ENCODE assay signal across 1 cellular context in the genomic region with DNA sequence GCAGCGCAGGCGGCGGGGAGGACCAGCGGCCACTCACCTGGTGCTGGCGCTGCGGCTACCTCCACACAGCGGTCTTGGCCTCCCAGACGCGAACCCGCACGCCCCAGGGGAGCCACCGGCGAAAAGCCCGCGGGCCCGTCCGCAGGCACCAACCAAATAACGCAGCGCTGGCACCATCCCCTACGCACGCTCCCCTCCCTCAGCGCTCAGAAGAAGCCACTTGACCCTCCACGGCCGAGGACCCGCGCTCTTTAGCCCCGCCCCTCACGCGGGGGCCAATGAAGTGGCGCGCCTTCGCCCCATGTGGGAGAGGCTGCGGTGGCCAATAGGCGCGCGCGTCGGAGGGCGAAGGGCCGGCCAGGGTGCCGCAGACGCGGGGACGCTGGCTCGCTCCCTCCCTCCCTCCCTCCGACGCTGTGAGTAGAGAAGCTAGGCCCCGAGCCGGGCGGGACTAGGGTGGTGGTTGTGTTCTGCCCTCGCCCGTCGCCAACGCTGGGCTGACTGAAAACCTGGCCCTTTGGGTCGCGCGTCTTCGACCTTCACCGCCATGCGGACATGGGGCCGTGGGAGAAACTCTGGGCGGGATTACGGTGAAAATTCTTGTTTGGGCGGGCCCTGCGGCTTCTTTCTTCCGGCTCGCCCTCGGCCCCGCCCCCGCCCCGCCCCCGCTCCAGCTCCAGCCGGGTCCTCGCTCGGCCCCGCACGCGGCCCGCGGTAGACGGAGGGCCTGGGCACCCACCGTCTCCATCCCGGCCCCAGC.
A peak's percentile ranks its signal among the peaks of the same experiment; 100 is the strongest.
TF ChIP-seq lines count a peak whose summit lies in the region.

A gene with protein sequence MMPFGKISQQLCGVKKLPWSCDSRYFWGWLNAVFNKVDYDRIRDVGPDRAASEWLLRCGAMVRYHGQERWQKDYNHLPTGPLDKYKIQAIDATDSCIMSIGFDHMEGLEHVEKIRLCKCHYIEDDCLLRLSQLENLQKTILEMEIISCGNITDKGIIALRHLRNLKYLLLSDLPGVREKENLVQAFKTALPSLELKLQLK (plus strand): TSS at position 351 of the 760 bp plus-strand sequence. CDS start 9,164 bp downstream, outside the sequence.
A gene (minus strand): TSS at position 256 of the 760 bp plus-strand sequence. CDS start 79 bp downstream, at position 177.

TF ChIP-seq in HEK293, 187 proteins besides CTCF, POLR2A, EP300 and RAD21 (continued from another document and continues in another):
- TF ChIP-seq KLF8 (tag by site-specific recombination; IDR thresholded peaks at IDR 0.05) (peak; percentile 94), ZNF350 (tag by site-specific recombination; IDR thresholded peaks at IDR 0.05) (no peak), ZNF211 (tag by site-specific recombination; IDR thresholded peaks at IDR 0.05; ENCODE audit: low read depth) (no peak), ZNF529 (tag by site-specific recombination; IDR thresholded peaks at IDR 0.05; ENCODE audit: insufficient replicate concordance) (no peak), BCL11A (tag by site-specific recombination; IDR thresholded peaks at IDR 0.05; ENCODE audit: low read depth) (peak; percentile 58; the same call in 1 of the 2 replicates), ZNF366 (tag by site-specific recombination; conservative IDR thresholded peaks at IDR 0.05) (peak; percentile 83), ZNF248 (tag by site-specific recombination; IDR thresholded peaks at IDR 0.05) (no peak), ZNF501 (tag by site-specific recombination; IDR thresholded peaks at IDR 0.05) (peak; percentile 93), ZNF138 (tag by site-specific recombination; IDR thresholded peaks at IDR 0.05; ENCODE audit: borderline replicate concordance) (no peak), ZNF660 (tag by site-specific recombination; IDR thresholded peaks at IDR 0.05) (no peak), ZNF596 (tag by site-specific recombination; IDR thresholded peaks at IDR 0.05) (no peak), ZNF311 (tag by site-specific recombination; IDR thresholded peaks at IDR 0.05; ENCODE audit: borderline replicate concordance) (no peak), ZNF768 (tag by site-specific recombination; IDR thresholded peaks at IDR 0.05) (no peak), ZNF843 (tag by site-specific recombination; IDR thresholded peaks at IDR 0.05) (no peak), ZNF473 (tag by site-specific recombination; IDR thresholded peaks at IDR 0.05) (no peak), ZNF560 (tag by site-specific recombination; IDR thresholded peaks at IDR 0.05; ENCODE audit: borderline replicate concordance) (no peak), ZNF747 (tag by site-specific recombination; IDR thresholded peaks at IDR 0.05) (no peak), ZNF433 (tag by site-specific recombination; IDR thresholded peaks at IDR 0.05; ENCODE audit: low read depth) (no peak), ZNF341 (tag by site-specific recombination; IDR thresholded peaks at IDR 0.05; ENCODE audit: low read depth) (no peak; the same call in 1 of the 2 replicates), ZNF2 (tag by site-specific recombination; IDR thresholded peaks at IDR 0.05) (no peak; the same call in none of the 2 replicates), PRDM1 (tag by site-specific recombination; IDR thresholded peaks at IDR 0.05) (no peak), ZNF423 (tag by site-specific recombination; IDR thresholded peaks at IDR 0.05) (no peak), ZNF239 (tag by site-specific recombination; IDR thresholded peaks at IDR 0.05) (no peak), ZNF202 (tag by site-specific recombination; IDR thresholded peaks at IDR 0.05; ENCODE audit: borderline replicate concordance) (no peak), ZNF571 (tag by site-specific recombination; IDR thresholded peaks at IDR 0.05) (no peak), ZNF394 (tag by site-specific recombination; IDR thresholded peaks at IDR 0.05; ENCODE audit: borderline replicate concordance) (peak; percentile 48; the same call in 1 of the 2 replicates), ZNF19 (tag by site-specific recombination; IDR thresholded peaks at IDR 0.05; ENCODE audit: low read depth) (no peak), ZNF654 (tag by site-specific recombination; IDR thresholded peaks at IDR 0.05; ENCODE audit: low read depth) (no peak), KLF10 (tag by site-specific recombination; IDR thresholded peaks at IDR 0.05) (peak; percentile 94), REPIN1 (tag by site-specific recombination; IDR thresholded peaks at IDR 0.05; ENCODE audit: low read depth) (no peak), SCRT2 (tag by site-specific recombination; IDR thresholded peaks at IDR 0.05) (no peak; the same call in 1 of the 2 replicates), ZNF785 (tag by site-specific recombination; IDR thresholded peaks at IDR 0.05) (no peak), HOXD13 (CRISPR knock-in tag; IDR thresholded peaks at IDR 0.05; ENCODE audit: borderline replicate concordance) (no peak), ZIC2 (tag by site-specific recombination; IDR thresholded peaks at IDR 0.05) (peak; percentile 89)
- TF ChIP-seq, protein P1, sequence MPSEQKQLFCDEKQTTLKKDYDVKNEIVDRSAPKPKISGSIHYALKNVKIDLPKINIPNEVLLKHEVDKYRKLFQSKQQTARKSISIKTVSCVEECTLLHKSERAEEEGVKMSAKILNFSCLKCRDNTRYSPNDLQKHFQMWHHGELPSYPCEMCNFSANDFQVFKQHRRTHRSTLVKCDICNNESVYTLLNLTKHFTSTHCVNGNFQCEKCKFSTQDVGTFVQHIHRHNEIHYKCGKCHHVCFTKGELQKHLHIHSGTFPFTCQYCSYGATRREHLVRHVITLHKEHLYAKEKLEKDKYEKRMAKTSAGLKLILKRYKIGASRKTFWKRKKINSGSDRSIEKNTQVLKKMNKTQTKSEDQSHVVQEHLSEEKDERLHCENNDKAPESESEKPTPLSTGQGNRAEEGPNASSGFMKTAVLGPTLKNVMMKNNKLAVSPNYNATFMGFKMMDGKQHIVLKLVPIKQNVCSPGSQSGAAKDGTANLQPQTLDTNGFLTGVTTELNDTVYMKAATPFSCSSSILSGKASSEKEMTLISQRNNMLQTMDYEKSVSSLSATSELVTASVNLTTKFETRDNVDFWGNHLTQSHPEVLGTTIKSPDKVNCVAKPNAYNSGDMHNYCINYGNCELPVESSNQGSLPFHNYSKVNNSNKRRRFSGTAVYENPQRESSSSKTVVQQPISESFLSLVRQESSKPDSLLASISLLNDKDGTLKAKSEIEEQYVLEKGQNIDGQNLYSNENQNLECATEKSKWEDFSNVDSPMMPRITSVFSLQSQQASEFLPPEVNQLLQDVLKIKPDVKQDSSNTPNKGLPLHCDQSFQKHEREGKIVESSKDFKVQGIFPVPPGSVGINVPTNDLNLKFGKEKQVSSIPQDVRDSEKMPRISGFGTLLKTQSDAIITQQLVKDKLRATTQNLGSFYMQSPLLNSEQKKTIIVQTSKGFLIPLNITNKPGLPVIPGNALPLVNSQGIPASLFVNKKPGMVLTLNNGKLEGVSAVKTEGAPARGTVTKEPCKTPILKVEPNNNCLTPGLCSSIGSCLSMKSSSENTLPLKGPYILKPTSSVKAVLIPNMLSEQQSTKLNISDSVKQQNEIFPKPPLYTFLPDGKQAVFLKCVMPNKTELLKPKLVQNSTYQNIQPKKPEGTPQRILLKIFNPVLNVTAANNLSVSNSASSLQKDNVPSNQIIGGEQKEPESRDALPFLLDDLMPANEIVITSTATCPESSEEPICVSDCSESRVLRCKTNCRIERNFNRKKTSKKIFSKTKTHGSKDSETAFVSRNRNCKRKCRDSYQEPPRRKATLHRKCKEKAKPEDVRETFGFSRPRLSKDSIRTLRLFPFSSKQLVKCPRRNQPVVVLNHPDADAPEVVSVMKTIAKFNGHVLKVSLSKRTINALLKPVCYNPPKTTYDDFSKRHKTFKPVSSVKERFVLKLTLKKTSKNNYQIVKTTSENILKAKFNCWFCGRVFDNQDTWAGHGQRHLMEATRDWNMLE (tag by site-specific recombination; conservative IDR thresholded peaks at IDR 0.05; ENCODE audit: low read depth): no peak
- TF ChIP-seq, protein P2, sequence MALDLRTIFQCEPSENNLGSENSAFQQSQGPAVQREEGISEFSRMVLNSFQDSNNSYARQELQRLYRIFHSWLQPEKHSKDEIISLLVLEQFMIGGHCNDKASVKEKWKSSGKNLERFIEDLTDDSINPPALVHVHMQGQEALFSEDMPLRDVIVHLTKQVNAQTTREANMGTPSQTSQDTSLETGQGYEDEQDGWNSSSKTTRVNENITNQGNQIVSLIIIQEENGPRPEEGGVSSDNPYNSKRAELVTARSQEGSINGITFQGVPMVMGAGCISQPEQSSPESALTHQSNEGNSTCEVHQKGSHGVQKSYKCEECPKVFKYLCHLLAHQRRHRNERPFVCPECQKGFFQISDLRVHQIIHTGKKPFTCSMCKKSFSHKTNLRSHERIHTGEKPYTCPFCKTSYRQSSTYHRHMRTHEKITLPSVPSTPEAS (tag by site-specific recombination; IDR thresholded peaks at IDR 0.05): 0 out of 2 replicates have a peak, but pooled peaks have one; percentile 13
- TF ChIP-seq, protein P3, sequence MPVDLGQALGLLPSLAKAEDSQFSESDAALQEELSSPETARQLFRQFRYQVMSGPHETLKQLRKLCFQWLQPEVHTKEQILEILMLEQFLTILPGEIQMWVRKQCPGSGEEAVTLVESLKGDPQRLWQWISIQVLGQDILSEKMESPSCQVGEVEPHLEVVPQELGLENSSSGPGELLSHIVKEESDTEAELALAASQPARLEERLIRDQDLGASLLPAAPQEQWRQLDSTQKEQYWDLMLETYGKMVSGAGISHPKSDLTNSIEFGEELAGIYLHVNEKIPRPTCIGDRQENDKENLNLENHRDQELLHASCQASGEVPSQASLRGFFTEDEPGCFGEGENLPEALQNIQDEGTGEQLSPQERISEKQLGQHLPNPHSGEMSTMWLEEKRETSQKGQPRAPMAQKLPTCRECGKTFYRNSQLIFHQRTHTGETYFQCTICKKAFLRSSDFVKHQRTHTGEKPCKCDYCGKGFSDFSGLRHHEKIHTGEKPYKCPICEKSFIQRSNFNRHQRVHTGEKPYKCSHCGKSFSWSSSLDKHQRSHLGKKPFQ (tag by site-specific recombination; IDR thresholded peaks at IDR 0.05): no peak
- TF ChIP-seq, protein P4, sequence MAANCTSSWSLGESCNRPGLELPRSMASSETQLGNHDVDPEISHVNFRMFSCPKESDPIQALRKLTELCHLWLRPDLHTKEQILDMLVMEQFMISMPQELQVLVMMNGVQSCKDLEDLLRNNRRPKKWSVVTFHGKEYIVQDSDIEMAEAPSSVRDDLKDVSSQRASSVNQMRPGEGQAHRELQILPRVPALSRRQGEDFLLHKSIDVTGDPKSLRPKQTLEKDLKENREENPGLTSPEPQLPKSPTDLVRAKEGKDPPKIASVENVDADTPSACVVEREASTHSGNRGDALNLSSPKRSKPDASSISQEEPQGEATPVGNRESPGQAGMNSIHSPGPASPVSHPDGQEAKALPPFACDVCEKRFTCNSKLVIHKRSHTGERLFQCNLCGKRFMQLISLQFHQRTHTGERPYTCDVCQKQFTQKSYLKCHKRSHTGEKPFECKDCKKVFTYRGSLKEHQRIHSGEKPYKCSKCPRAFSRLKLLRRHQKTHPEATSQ (tag by site-specific recombination; IDR thresholded peaks at IDR 0.05): no peak
- TF ChIP-seq, protein P5, sequence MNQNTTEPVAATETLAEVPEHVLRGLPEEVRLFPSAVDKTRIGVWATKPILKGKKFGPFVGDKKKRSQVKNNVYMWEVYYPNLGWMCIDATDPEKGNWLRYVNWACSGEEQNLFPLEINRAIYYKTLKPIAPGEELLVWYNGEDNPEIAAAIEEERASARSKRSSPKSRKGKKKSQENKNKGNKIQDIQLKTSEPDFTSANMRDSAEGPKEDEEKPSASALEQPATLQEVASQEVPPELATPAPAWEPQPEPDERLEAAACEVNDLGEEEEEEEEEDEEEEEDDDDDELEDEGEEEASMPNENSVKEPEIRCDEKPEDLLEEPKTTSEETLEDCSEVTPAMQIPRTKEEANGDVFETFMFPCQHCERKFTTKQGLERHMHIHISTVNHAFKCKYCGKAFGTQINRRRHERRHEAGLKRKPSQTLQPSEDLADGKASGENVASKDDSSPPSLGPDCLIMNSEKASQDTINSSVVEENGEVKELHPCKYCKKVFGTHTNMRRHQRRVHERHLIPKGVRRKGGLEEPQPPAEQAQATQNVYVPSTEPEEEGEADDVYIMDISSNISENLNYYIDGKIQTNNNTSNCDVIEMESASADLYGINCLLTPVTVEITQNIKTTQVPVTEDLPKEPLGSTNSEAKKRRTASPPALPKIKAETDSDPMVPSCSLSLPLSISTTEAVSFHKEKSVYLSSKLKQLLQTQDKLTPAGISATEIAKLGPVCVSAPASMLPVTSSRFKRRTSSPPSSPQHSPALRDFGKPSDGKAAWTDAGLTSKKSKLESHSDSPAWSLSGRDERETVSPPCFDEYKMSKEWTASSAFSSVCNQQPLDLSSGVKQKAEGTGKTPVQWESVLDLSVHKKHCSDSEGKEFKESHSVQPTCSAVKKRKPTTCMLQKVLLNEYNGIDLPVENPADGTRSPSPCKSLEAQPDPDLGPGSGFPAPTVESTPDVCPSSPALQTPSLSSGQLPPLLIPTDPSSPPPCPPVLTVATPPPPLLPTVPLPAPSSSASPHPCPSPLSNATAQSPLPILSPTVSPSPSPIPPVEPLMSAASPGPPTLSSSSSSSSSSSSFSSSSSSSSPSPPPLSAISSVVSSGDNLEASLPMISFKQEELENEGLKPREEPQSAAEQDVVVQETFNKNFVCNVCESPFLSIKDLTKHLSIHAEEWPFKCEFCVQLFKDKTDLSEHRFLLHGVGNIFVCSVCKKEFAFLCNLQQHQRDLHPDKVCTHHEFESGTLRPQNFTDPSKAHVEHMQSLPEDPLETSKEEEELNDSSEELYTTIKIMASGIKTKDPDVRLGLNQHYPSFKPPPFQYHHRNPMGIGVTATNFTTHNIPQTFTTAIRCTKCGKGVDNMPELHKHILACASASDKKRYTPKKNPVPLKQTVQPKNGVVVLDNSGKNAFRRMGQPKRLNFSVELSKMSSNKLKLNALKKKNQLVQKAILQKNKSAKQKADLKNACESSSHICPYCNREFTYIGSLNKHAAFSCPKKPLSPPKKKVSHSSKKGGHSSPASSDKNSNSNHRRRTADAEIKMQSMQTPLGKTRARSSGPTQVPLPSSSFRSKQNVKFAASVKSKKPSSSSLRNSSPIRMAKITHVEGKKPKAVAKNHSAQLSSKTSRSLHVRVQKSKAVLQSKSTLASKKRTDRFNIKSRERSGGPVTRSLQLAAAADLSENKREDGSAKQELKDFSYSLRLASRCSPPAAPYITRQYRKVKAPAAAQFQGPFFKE (tag by site-specific recombination; IDR thresholded peaks at IDR 0.05; ENCODE audit: borderline replicate concordance): no peak
- TF ChIP-seq, protein P6, sequence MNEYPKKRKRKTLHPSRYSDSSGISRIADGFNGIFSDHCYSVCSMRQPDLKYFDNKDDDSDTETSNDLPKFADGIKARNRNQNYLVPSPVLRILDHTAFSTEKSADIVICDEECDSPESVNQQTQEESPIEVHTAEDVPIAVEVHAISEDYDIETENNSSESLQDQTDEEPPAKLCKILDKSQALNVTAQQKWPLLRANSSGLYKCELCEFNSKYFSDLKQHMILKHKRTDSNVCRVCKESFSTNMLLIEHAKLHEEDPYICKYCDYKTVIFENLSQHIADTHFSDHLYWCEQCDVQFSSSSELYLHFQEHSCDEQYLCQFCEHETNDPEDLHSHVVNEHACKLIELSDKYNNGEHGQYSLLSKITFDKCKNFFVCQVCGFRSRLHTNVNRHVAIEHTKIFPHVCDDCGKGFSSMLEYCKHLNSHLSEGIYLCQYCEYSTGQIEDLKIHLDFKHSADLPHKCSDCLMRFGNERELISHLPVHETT (tag by site-specific recombination; IDR thresholded peaks at IDR 0.05): no peak
- TF ChIP-seq, protein P7, sequence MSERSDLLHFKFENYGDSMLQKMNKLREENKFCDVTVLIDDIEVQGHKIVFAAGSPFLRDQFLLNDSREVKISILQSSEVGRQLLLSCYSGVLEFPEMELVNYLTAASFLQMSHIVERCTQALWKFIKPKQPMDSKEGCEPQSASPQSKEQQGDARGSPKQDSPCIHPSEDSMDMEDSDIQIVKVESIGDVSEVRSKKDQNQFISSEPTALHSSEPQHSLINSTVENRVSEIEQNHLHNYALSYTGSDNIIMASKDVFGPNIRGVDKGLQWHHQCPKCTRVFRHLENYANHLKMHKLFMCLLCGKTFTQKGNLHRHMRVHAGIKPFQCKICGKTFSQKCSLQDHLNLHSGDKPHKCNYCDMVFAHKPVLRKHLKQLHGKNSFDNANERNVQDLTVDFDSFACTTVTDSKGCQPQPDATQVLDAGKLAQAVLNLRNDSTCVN (tag by site-specific recombination; optimal IDR thresholded peaks at IDR 0.05): peak; percentile 97
